Comparison of ENCODE assay signal across 23 cellular contexts in genomic region chr13:37395544-37395943, GRCh38.
"Had no signal": no experiment of that assay in that cellular context is flagged by ENCODE, and none has a peak within 500 bp of the region (broad histone marks: within the 10 kb centered on the region; RNA-seq: fewer than 3 reads in every experiment).

No MANE protein-coding gene starts in this region.

- DNase-seq: cortex of kidney; dorsolateral prefrontal cortex; effector CD8-positive, alpha-beta T cell; gastrocnemius medialis; immature natural killer cell; kidney; left cardiac atrium; left ventricle myocardium superior; naive thymus-derived CD4-positive, alpha-beta T cell; nephron progenitor cell; psoas muscle; retina; sigmoid colon; stimulated activated CD4-positive, alpha-beta T cell treated with anti-CD3 and anti-CD28 coated beads, Interleukin-2, amount 100 ng/mL, for 24 hours; stimulated activated CD4-positive, alpha-beta T cell treated with anti-CD3 and anti-CD28 coated beads, Interleukin-4, amount 100 ng/mL, for 4 hours; stimulated activated naive B cell treated with anti-CD40 and anti-IgM and Interleukin-4, amounts not matched to agents 10 μg/mL and 1 μg/mL and 100 μg/mL, for 72 hours; stimulated activated naive CD8-positive, alpha-beta T cell treated with anti-CD3 and anti-CD28 coated beads, Interleukin-15, amount 100 ng/mL, for 72 hours; testis had no signal

- H3K4me3 Mint-ChIP-seq: immature natural killer cell; naive thymus-derived CD4-positive, alpha-beta T cell; nephron progenitor cell; stimulated activated naive B cell treated with anti-CD40 and anti-IgM and Interleukin-4, amounts not matched to agents 10 μg/mL and 1 μg/mL and 100 μg/mL, for 72 hours; stimulated activated naive CD8-positive, alpha-beta T cell treated with anti-CD3 and anti-CD28 coated beads, Interleukin-15, amount 100 ng/mL, for 72 hours had no signal

- H3K27ac ChIP-seq: dorsolateral prefrontal cortex, gastrocnemius medialis, neutrophil, psoas muscle, sigmoid colon, skin epidermis, testis, tibial nerve had no signal

- H3K36me3 Mint-ChIP-seq: naive thymus-derived CD4-positive, alpha-beta T cell; stimulated activated naive B cell treated with anti-CD40 and anti-IgM and Interleukin-4, amounts not matched to agents 10 μg/mL and 1 μg/mL and 100 μg/mL, for 72 hours had no signal

- H3K4me3 ChIP-seq: dorsolateral prefrontal cortex, gastrocnemius medialis, lung, psoas muscle, sigmoid colon, skin epidermis, testis, tibial nerve had no signal

- H3K36me3 ChIP-seq: gastrocnemius medialis, neutrophil, sigmoid colon, tibial nerve had no signal

- H3K27ac Mint-ChIP-seq: immature natural killer cell; naive thymus-derived CD4-positive, alpha-beta T cell; nephron progenitor cell; stimulated activated naive B cell treated with anti-CD40 and anti-IgM and Interleukin-4, amounts not matched to agents 10 μg/mL and 1 μg/mL and 100 μg/mL, for 72 hours; stimulated activated naive CD8-positive, alpha-beta T cell treated with anti-CD3 and anti-CD28 coated beads, Interleukin-15, amount 100 ng/mL, for 72 hours had no signal

- H3K27me3 ChIP-seq: gastrocnemius medialis, neutrophil, sigmoid colon, testis, tibial nerve had no signal

- H3K4me1 Mint-ChIP-seq: immature natural killer cell; naive thymus-derived CD4-positive, alpha-beta T cell; stimulated activated naive B cell treated with anti-CD40 and anti-IgM and Interleukin-4, amounts not matched to agents 10 μg/mL and 1 μg/mL and 100 μg/mL, for 72 hours; stimulated activated naive CD8-positive, alpha-beta T cell treated with anti-CD3 and anti-CD28 coated beads, Interleukin-15, amount 100 ng/mL, for 72 hours had no signal

- ATAC-seq: esophagus mucosa; gastrocnemius medialis; left cardiac atrium; left ventricle myocardium superior; naive thymus-derived CD4-positive, alpha-beta T cell; psoas muscle; stimulated activated naive B cell treated with anti-CD40 and anti-IgM and Interleukin-4, amounts not matched to agents 10 μg/mL and 1 μg/mL and 100 μg/mL, for 72 hours; stimulated activated naive CD8-positive, alpha-beta T cell treated with anti-CD3 and anti-CD28 coated beads, Interleukin-15, amount 100 ng/mL, for 72 hours had no signal

- H3K4me1 ChIP-seq: gastrocnemius medialis, psoas muscle, sigmoid colon, testis, tibial nerve had no signal

- H3K27me3 Mint-ChIP-seq: naive thymus-derived CD4-positive, alpha-beta T cell; stimulated activated naive B cell treated with anti-CD40 and anti-IgM and Interleukin-4, amounts not matched to agents 10 μg/mL and 1 μg/mL and 100 μg/mL, for 72 hours; stimulated activated naive CD8-positive, alpha-beta T cell treated with anti-CD3 and anti-CD28 coated beads, Interleukin-15, amount 100 ng/mL, for 72 hours had no signal

- H3K9me3 ChIP-seq: gastrocnemius medialis, psoas muscle, sigmoid colon, testis had no signal
